18 cellular contexts compared by ENCODE assay signal in the genomic region with DNA sequence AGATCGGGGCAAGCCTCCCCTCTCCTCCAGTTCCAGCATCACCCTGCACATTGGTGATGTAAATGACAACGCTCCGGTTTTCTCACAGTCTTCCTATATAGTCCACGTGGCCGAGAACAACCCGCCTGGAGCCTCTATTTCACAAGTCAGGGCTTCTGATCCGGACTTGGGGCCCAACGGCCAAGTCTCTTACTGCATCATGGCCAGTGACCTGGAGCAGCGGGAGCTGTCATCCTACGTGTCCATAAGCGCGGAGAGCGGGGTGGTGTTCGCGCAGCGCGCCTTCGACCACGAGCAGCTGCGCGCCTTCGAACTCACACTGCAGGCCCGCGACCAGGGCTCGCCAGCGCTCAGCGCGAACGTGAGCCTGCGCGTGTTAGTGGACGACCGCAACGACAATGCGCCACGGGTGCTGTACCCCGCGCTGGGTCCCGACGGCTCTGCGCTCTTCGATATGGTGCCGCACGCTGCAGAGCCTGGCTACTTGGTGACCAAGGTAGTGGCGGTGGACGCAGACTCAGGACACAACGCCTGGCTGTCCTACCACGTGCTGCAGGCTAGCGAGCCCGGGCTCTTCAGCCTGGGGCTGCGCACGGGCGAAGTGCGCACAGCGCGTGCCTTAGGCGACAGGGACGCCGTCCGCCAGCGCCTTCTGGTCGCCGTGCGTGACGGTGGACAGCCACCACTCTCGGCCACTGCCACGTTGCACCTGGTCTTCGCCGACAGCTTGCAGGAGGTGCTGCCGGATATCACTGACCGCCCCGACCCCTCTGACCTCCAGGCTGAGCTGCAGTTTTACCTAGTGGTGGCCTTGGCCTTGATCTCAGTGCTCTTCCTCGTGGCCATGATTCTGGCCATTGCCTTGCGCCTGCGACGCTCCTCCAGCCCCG. TPM values are rescaled to one million over a fixed set of nuclear protein-coding genes. Genes with fewer than 3 reads are reported as not detected.
DNase-seq lines count a peak whose midpoint lies in the region; TF ChIP-seq lines count a peak whose summit lies in the region.
"Had no signal": no experiment of that assay in that cellular context is flagged by ENCODE, and none has a peak within 500 bp of the region (broad histone marks: within the 10 kb centered on the region; RNA-seq: fewer than 3 reads in every experiment).

No MANE protein-coding gene starts in this region.

- H4K20me1 ChIP-seq in smooth muscle cell (ENCODE audit: low read depth) = no peaks in the 10 kb centered on the region

- no peaks in the 10 kb centered on the region for H3K27me3 ChIP-seq in smooth muscle cell (ENCODE audit: low read depth)

- peaks cover 43 to 81% (median 64%) of the 10 kb centered on the region in 7 donors for H3K9me3 Mint-ChIP-seq in CD14-positive monocyte
- H3K9me3 Mint-ChIP-seq in IgD-negative memory B cell = peaks cover 10 to 41% (median 13%) of the 10 kb centered on the region in 3 donors
- peaks cover 64% of the 10 kb centered on the region for H3K9me3 Mint-ChIP-seq in mesothelial cell of epicardium

- H3K79me2 ChIP-seq in smooth muscle cell (ENCODE audit: low read depth) = peaks cover 11% of the 10 kb centered on the region

- no peak for TF ChIP-seq CTCF in CD14-positive monocyte (IDR thresholded peaks at IDR 0.05)
- TF ChIP-seq CTCF in mesothelial cell of epicardium (IDR thresholded peaks at IDR 0.05; ENCODE audit: unreplicated experiment) = no peak
- no peak for TF ChIP-seq CTCF in smooth muscle cell (IDR thresholded peaks at IDR 0.05; ENCODE audit: borderline replicate concordance, insufficient read depth, poor library complexity, severe bottlenecking)

- no peak overlapping the region for H3K27ac ChIP-seq in smooth muscle cell (ENCODE audit: low read depth)
- H3K27ac ChIP-seq: A549, GM23248 had no signal

- peaks cover 49% of the 10 kb centered on the region for H3K9me3 ChIP-seq in smooth muscle cell (replicated peaks; ENCODE audit: low read depth)

- H3K4me3 ChIP-seq in smooth muscle cell = peak overlapping the region; percentile 35
- H3K4me3 ChIP-seq: A549, GM12878, GM23248 had no signal

- no peak overlapping the region for H3K4me2 ChIP-seq in smooth muscle cell
- H3K4me2 ChIP-seq: A549 had no signal

- no peaks in the 10 kb centered on the region for H3F3A ChIP-seq in smooth muscle cell (ENCODE audit: low read depth)

- peaks cover 34% of the 10 kb centered on the region for H3K36me3 ChIP-seq in smooth muscle cell (ENCODE audit: low read depth)

- peaks cover 51 to 82% (median 77%) of the 10 kb centered on the region in 3 donors for H3K27me3 Mint-ChIP-seq in CD14-positive monocyte (ENCODE audit: low read depth in 3 of 3)
- H3K27me3 Mint-ChIP-seq in IgD-negative memory B cell = peaks cover 32% of the 10 kb centered on the region
- H3K27me3 Mint-ChIP-seq in mesothelial cell of epicardium (ENCODE audit: low read depth) = no peaks in the 10 kb centered on the region

- H3K4me1 Mint-ChIP-seq in CD14-positive monocyte (peaks cover 5% of the 10 kb centered on the region), IgD-negative memory B cell (peaks cover 0 to 4% (median 2%) of the 10 kb centered on the region in 3 donors), mesothelial cell of epicardium (no peaks in the 10 kb centered on the region)

- no peak overlapping the region for H3K27ac Mint-ChIP-seq in CD14-positive monocyte
- H3K27ac Mint-ChIP-seq in IgD-negative memory B cell = peak overlapping the region in 2 of 3 donors; percentile 16 to 57
- no peak overlapping the region for H3K27ac Mint-ChIP-seq in mesothelial cell of epicardium

- H3K36me3 Mint-ChIP-seq in CD14-positive monocyte (peaks cover 7 to 12% of the 10 kb centered on the region in 2 donors), IgD-negative memory B cell (peaks cover 3% of the 10 kb centered on the region), mesothelial cell of epicardium (peaks cover 40% of the 10 kb centered on the region)

- no peak overlapping the region for H2AFZ ChIP-seq in smooth muscle cell (ENCODE audit: low read depth)
- H2AFZ ChIP-seq: GM23248 had no signal

- intact Hi-C loops in CD14-positive monocyte (cut with micrococcal nuclease) = no loop called here

- H3K4me3 Mint-ChIP-seq in CD14-positive monocyte (peak overlapping the region; percentile 1 to 75), IgD-negative memory B cell (peak overlapping the region in 1 of 4 donors; percentile 84), mesothelial cell of epicardium (peak overlapping the region; percentile 15)

- 98% methylated on average over 68 of the region's 77 CpGs for WGBS in smooth muscle cell (ENCODE audit: low lambda C conversion rate)

- H3K4me1 ChIP-seq in smooth muscle cell (ENCODE audit: low read depth) = no peaks in the 10 kb centered on the region
- H3K4me1 ChIP-seq: A549 had no signal

- H3K9ac ChIP-seq in smooth muscle cell (ENCODE audit: low read depth) = no peak overlapping the region
- H3K9ac ChIP-seq: GM23248 had no signal

- no peak for DNase-seq in CD14-positive monocyte (ENCODE audit: low spot score)
- DNase-seq in mesothelial cell of epicardium (ENCODE audit: low spot score in 2 of 2, unreplicated experiment in 2 of 2) = no peak
- no peak for DNase-seq in smooth muscle cell (lab: John Stamatoyannopoulos, UW; ENCODE audit: unreplicated experiment)
- DNase-seq in cerebellum (ENCODE audit: low spot score) = no peak
- no peak for DNase-seq in NCI-H526 (lab: John Stamatoyannopoulos, UW)
- DNase-seq in kidney tubule cell (ENCODE audit: low spot score) = no peak
- DNase-seq: C1 segment of cervical spinal cord, DND-41, GM23248, KG1, NCI-H1436, NCI-H2029, NCI-H2171, NCI-H446, NCI-H82 had no signal

RNA-seq across cellular contexts. Expression of a gene that starts 1.9 kb away (rescaled TPM):
- polyA plus RNA-seq in CD14-positive monocyte (not detected), IgD-negative memory B cell (0.08 TPM), smooth muscle cell (20.0 and 27.5 TPM in 2 replicates)
- total RNA-seq in mesothelial cell of epicardium (31.0 to 35.5 TPM (median 33.0 TPM) in 3 replicates), smooth muscle cell (37.1 and 43.1 TPM in 2 replicates), cerebellum (25.1 TPM)

RNA-seq across cellular contexts. Expression of a gene that starts 3.0 kb away (rescaled TPM):
- polyA plus RNA-seq in CD14-positive monocyte = not detected
- not detected for polyA plus RNA-seq in IgD-negative memory B cell
- 2.6 to 2.9 TPM (median 2.7 TPM) in 3 replicates for total RNA-seq in mesothelial cell of epicardium
- total RNA-seq in smooth muscle cell = 3.2 and 3.3 TPM in 2 replicates
- 0.25 and 0.89 TPM in 2 replicates for polyA plus RNA-seq in smooth muscle cell
- total RNA-seq in cerebellum = 20.9 TPM

RNA-seq across cellular contexts. Expression of a gene that starts 6.9 kb away (rescaled TPM):
- polyA plus RNA-seq in CD14-positive monocyte (not detected), IgD-negative memory B cell (not detected), smooth muscle cell (not detected in 2 replicates)
- total RNA-seq in mesothelial cell of epicardium (0.33 to 0.43 TPM (median 0.38 TPM) in 3 replicates), smooth muscle cell (0.09 and 0.27 TPM in 2 replicates), cerebellum (20.0 TPM)

RNA-seq across cellular contexts. Expression of a gene that starts 8.3 kb away (rescaled TPM):
- polyA plus RNA-seq in CD14-positive monocyte (under 1 TPM in 1 of 2 donors, not detected in 1; 0.08 TPM), IgD-negative memory B cell (1.9 TPM), smooth muscle cell (0.90 and 4.2 TPM in 2 replicates)
- total RNA-seq in mesothelial cell of epicardium (3.3 to 4.5 TPM (median 3.9 TPM) in 3 replicates), smooth muscle cell (3.2 and 3.3 TPM in 2 replicates), cerebellum (30.8 TPM)

RNA-seq across cellular contexts. Expression of a gene that starts 13.2 kb away (rescaled TPM):
- polyA plus RNA-seq in CD14-positive monocyte (not detected), IgD-negative memory B cell (0.29 TPM), smooth muscle cell (0.08 and 0.23 TPM in 2 replicates)
- total RNA-seq in mesothelial cell of epicardium (2.1 to 2.3 TPM (median 2.3 TPM) in 3 replicates), smooth muscle cell (2.9 and 4.0 TPM in 2 replicates), cerebellum (24.6 TPM)

Comparison
In these comparisons a context has a peak if more than half of its experiments do, and no peak if none do; other contexts are left out.
1. H3K27ac Mint-ChIP-seq: peak in IgD-negative memory B cell (2 of 3); none in CD14-positive monocyte (0 of 7) and mesothelial cell of epicardium (single experiment).
2. RNA of a gene that starts 6.9 kb away (total RNA-seq): 20.0 TPM in cerebellum (single experiment); 0.33 to 0.43 TPM in mesothelial cell of epicardium and 0.09 to 0.27 TPM in smooth muscle cell; every median in the first group is over 10 times any median in the second.